In the genomic region with DNA sequence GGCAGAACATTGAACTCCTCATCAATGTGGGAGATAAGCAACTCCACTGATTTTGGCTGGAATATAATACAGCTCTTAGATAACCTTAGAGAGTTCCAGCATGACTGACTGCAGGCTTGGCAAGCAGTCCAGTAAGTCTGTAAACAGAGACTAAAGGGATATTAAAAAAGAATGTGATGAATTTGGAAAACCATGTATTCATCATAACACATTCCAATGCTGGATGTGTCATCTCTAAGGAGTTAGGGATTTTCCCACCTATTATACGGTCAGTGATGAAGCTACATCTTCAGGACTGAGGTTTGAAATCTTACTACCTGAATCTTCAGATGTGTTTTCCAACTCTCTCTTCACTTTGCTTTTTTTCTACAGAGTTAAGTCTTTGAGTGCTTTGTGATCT, we compare ENCODE assay signal across 15 cellular contexts.
DNase-seq lines count a peak whose midpoint lies in the region; ATAC-seq and TF ChIP-seq lines count a peak whose summit lies in the region.
"Had no signal": no experiment of that assay in that cellular context is flagged by ENCODE, and none has a peak within 500 bp of the region (broad histone marks: within the 10 kb centered on the region; RNA-seq: fewer than 3 reads in every experiment).

No MANE protein-coding gene starts in this region.

- H2BK15ac ChIP-seq in mesenchymal stem cell (ENCODE audit: low read depth, poor library complexity, severe bottlenecking), result no peak overlapping the region

- in situ Hi-C loops in brain microvascular endothelial cell (cut with HindIII; ENCODE audit: low pct_ligation_motif_present, low sequenced_read_pairs), result no loop called here

- H3K18ac ChIP-seq in mesenchymal stem cell (ENCODE audit: low read depth in 1 of 2, low read length in 2 of 2), result no peak overlapping the region

- no peak overlapping the region for H2AFZ ChIP-seq in mesenchymal stem cell (ENCODE audit: low read depth, low read length)

- no peak overlapping the region for H3K23ac ChIP-seq in mesenchymal stem cell (ENCODE audit: low read length in 2 of 2)

- H3K36me3 ChIP-seq in brain microvascular endothelial cell (replicated peaks), result no peaks in the 10 kb centered on the region
- no peaks in the 10 kb centered on the region for H3K36me3 ChIP-seq in mesenchymal stem cell (ENCODE audit: control insufficient read depth in 1 of 2, insufficient read depth in 2 of 2, low read depth in 1 of 2, low read length in 2 of 2)
- H3K36me3 ChIP-seq: transverse colon had no signal

- H3K27me3 ChIP-seq in brain microvascular endothelial cell (replicated peaks), result no peaks in the 10 kb centered on the region
- no peaks in the 10 kb centered on the region for H3K27me3 ChIP-seq in mesenchymal stem cell (ENCODE audit: control insufficient read depth in 1 of 2, insufficient read depth in 1 of 2, low read length in 2 of 2)
- H3K27me3 ChIP-seq: transverse colon had no signal

- H3K4me2 ChIP-seq in mesenchymal stem cell (ENCODE audit: low read length, poor library complexity, severe bottlenecking), result no peak overlapping the region

- H3K4me1 ChIP-seq in mesenchymal stem cell (ENCODE audit: control insufficient read depth, insufficient read depth, low read depth, low read length), result peaks cover 2% of the 10 kb centered on the region
- H3K4me1 ChIP-seq: transverse colon had no signal

- H2BK12ac ChIP-seq in mesenchymal stem cell (ENCODE audit: low read length in 2 of 2), result no peak overlapping the region

- DNase-seq in COLO829 (ENCODE audit: low spot score), result peak; percentile 69
- DNase-seq in NCI-H226, result peak; percentile 96
- peak; percentile 79 for DNase-seq in brain microvascular endothelial cell
- DNase-seq in mesenchymal stem cell, result no peak
- no peak for DNase-seq in foreskin melanocyte
- DNase-seq in substantia nigra (lab: John Stamatoyannopoulos, UW), result no peak
- DNase-seq: activated CD4-positive, alpha-beta T cell treated with anti-CD3 and anti-CD28 coated beads for 36 hours; activated T-cell treated with anti-CD3 and anti-CD28 coated beads, Interleukin-2, amount 50 U/mL, for 48 hours; amniotic stem cell; effector CD8-positive, alpha-beta T cell; head of caudate nucleus; stimulated activated CD4-positive, alpha-beta T cell treated with anti-CD3 and anti-CD28 coated beads, Interleukin-15, amount 100 ng/mL, for 24 hours; transverse colon had no signal

- H4K91ac ChIP-seq in mesenchymal stem cell (ENCODE audit: low read length), result no peak overlapping the region

- H2BK5ac ChIP-seq in mesenchymal stem cell (ENCODE audit: low read depth, low read length, poor library complexity, severe bottlenecking), result no peak overlapping the region

- no peak for TF ChIP-seq CTCF in brain microvascular endothelial cell (IDR thresholded peaks at IDR 0.05; ENCODE audit: low read depth, low read length, missing control alignments)

- H3K4me3 ChIP-seq in brain microvascular endothelial cell (ENCODE audit: low read depth, low read length) (no peak overlapping the region), mesenchymal stem cell (ENCODE audit: insufficient read depth in 1 of 2, low read depth in 1 of 2, low read length in 2 of 2) (peak overlapping the region in 1 of 2 experiments; percentile 11)
- H3K4me3 ChIP-seq: transverse colon had no signal

- H3K14ac ChIP-seq in mesenchymal stem cell (ENCODE audit: low read length in 2 of 2), result no peak overlapping the region

- H4K8ac ChIP-seq in mesenchymal stem cell (ENCODE audit: low read length), result no peak overlapping the region

- 86% methylated on average over 1 of the region's 1 CpG for WGBS in mesenchymal stem cell

- no peak overlapping the region for H3K4ac ChIP-seq in mesenchymal stem cell (ENCODE audit: low read depth in 1 of 2, low read length in 2 of 2)

- H3K27ac ChIP-seq in brain microvascular endothelial cell (peak overlapping the region; percentile 93), mesenchymal stem cell (ENCODE audit: low read length, poor library complexity, severe bottlenecking) (peak overlapping the region; percentile 87), substantia nigra (ENCODE audit: low read depth, low read length, poor library complexity, severe bottlenecking) (no peak overlapping the region)
- H3K27ac ChIP-seq: transverse colon had no signal

- H2AK5ac ChIP-seq in mesenchymal stem cell (ENCODE audit: low read length, severe bottlenecking), result no peak overlapping the region

- H3K9ac ChIP-seq in mesenchymal stem cell (ENCODE audit: low read length), result peak overlapping the region; percentile 17

- H2BK120ac ChIP-seq in mesenchymal stem cell (ENCODE audit: low read depth, low read length), result no peak overlapping the region

- ATAC-seq in GM21447 (IDR thresholded peaks at IDR 0.05; ENCODE audit: unreplicated experiment), result no peak
- ATAC-seq in HG02623 (IDR thresholded peaks at IDR 0.05; ENCODE audit: unreplicated experiment), result no peak
- ATAC-seq: activated CD4-positive, alpha-beta T cell treated with anti-CD3 and anti-CD28 coated beads for 36 hours had no signal

- H3K9me3 ChIP-seq in mesenchymal stem cell (ENCODE audit: control insufficient read depth, low read length), result no peaks in the 10 kb centered on the region
- H3K9me3 ChIP-seq: transverse colon had no signal

- H3K79me1 ChIP-seq in mesenchymal stem cell (replicated peaks; ENCODE audit: low read length, poor library complexity, severe bottlenecking), result no peaks in the 10 kb centered on the region

Comparison
In these comparisons a context has a peak if more than half of its experiments do, and no peak if none do; other contexts are left out.
1. DNase-seq: peak in COLO829 (single experiment), NCI-H226 (single experiment) and brain microvascular endothelial cell (single experiment); none in mesenchymal stem cell (single experiment), foreskin melanocyte (single experiment) and substantia nigra (0 of 49).